In the genomic region with DNA sequence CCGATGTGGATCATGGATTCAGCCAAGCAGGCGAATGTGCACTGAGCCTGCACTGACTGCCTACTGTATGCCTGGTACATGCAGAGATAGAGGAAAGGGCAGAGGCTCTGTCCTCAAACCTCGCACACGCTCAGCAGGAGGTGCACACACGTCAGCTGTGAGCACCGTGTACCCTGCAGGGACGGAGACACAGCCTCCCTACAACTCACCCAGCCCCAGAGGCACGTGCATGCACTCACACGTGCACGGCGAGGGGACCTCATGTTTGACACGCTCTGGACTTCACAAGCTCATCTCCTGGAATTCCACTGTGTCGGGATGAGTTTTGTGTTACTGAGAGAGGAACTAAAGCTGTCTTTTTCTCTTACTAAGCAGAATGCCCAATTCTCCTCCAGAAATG, we compare ENCODE assay signal across 37 cellular contexts. TPM values are rescaled to one million over a fixed set of nuclear protein-coding genes. Genes with fewer than 3 reads are reported as not detected.
"Had no signal": no experiment of that assay in that cellular context is flagged by ENCODE, and none has a peak within 500 bp of the region (broad histone marks: within the 10 kb centered on the region; RNA-seq: fewer than 3 reads in every experiment).

No MANE protein-coding gene starts in this region.

- H3K4me1 Mint-ChIP-seq: activated B cell treated with CpG ODN at 0.5 μM for 24 hours; activated CD4-positive, alpha-beta memory T cell treated with anti-CD3 and anti-CD28 coated beads, Interleukin-2, amount 10 ng/mL, durations not matched to agents 7 days and 5 days; activated CD4-positive, alpha-beta T cell treated with anti-CD3 and anti-CD28 coated beads, Interleukin-2, amount 10 ng/mL, durations not matched to agents 7 days and 5 days; activated CD8-positive, alpha-beta memory T cell treated with anti-CD3 and anti-CD28 coated beads, Interleukin-2, amount 10 ng/mL, durations not matched to agents 7 days and 5 days; activated naive CD4-positive, alpha-beta T cell treated with anti-CD3 and anti-CD28 coated beads, Interleukin-2, amount 10 ng/mL, durations not matched to agents 7 days and 5 days; activated naive CD4-positive, alpha-beta T cell treated with anti-CD3 and anti-CD28 coated beads, Interleukin-2, amount 50 U/mL, for 24 hours; activated naive CD8-positive, alpha-beta T cell treated with anti-CD3 and anti-CD28 coated beads, Interleukin-2, amount 50 U/mL, for 24 hours; central memory CD8-positive, alpha-beta T cell had no signal

- H3K4me3 ChIP-seq: ascending aorta, cardiac muscle cell had no signal

- DNase-seq: activated B cell treated with CpG ODN at 0.5 μM for 24 hours; activated CD4-positive, alpha-beta memory T cell treated with anti-CD3 and anti-CD28 coated beads, Interleukin-2, amount 10 ng/mL, durations not matched to agents 7 days and 5 days; activated CD4-positive, alpha-beta T cell treated with anti-CD3 and anti-CD28 coated beads for 4 hours; activated CD4-positive, alpha-beta T cell treated with anti-CD3 and anti-CD28 coated beads, Interleukin-2, amount 10 ng/mL, durations not matched to agents 7 days and 5 days; activated CD4-positive, alpha-beta T cell treated with anti-CD3 and anti-CD28 coated beads, Interleukin-2, amount 50 U/mL, for 48 hours; activated CD4-positive, CD25-positive, alpha-beta regulatory T cell treated with anti-CD3 and anti-CD28 coated beads, Interleukin-2, amount 50 U/mL, for 72 hours; activated CD8-positive, alpha-beta memory T cell treated with anti-CD3 and anti-CD28 coated beads for 24 hours; activated CD8-positive, alpha-beta memory T cell treated with anti-CD3 and anti-CD28 coated beads, Interleukin-2, amount 10 ng/mL, durations not matched to agents 7 days and 5 days; activated CD8-positive, alpha-beta memory T cell treated with anti-CD3 and anti-CD28 coated beads, Interleukin-2, amount 50 U/mL, for 48 hours; activated CD8-positive, alpha-beta T cell treated with anti-CD3 and anti-CD28 coated beads, Interleukin-2, amount 10 ng/mL, durations not matched to agents 7 days and 5 days; activated effector memory CD4-positive, alpha-beta T cell treated with Interleukin-2 at 50 U/mL for 16 hours; activated gamma-delta T cell; activated naive CD4-positive, alpha-beta T cell treated with anti-CD3 and anti-CD28 coated beads, Interleukin-2, amount 10 ng/mL, durations not matched to agents 7 days and 5 days; activated naive CD4-positive, alpha-beta T cell treated with Interleukin-2 at 50 U/mL for 16 hours; activated naive CD8-positive, alpha-beta T cell treated with anti-CD3 and anti-CD28 coated beads, Interleukin-2, amount 10 ng/mL, durations not matched to agents 7 days and 5 days; activated naive CD8-positive, alpha-beta T cell treated with anti-CD3 and anti-CD28 coated beads, Interleukin-2, amount 50 U/mL, for 24 hours; activated T-cell treated with anti-CD3 and anti-CD28 coated beads, Interleukin-2, amount 50 U/mL, for 24 hours; activated T-cell treated with anti-CD3 and anti-CD28 coated beads, Interleukin-2, amount 50 U/mL, for 48 hours; amygdala; anterior cingulate cortex; caudate nucleus; cerebellar nuclear complex; T-helper 1 cell; T-helper 2 cell; T-helper 9 cell had no signal

- H3K9me3 Mint-ChIP-seq: activated B cell treated with CpG ODN at 0.5 μM for 24 hours; activated naive CD4-positive, alpha-beta T cell treated with anti-CD3 and anti-CD28 coated beads, Interleukin-2, amount 50 U/mL, for 24 hours; activated naive CD8-positive, alpha-beta T cell treated with anti-CD3 and anti-CD28 coated beads, Interleukin-2, amount 50 U/mL, for 24 hours; activated T-cell treated with anti-CD3 and anti-CD28 coated beads, Interleukin-2, amount 50 U/mL, for 24 hours; central memory CD8-positive, alpha-beta T cell; T-helper 1 cell treated with Interleukin-12 subunit alpha and Interleukin-12 subunit beta and Interleukin-4 antibody, amounts not matched to agents 30 μg/mL and 1 μg/mL, for 36 hours had no signal

- H3K27ac ChIP-seq: ascending aorta, cardiac muscle cell, VCaP had no signal

- ATAC-seq: activated CD8-positive, alpha-beta memory T cell treated with anti-CD3 and anti-CD28 coated beads, Interleukin-2, amount 10 ng/mL, durations not matched to agents 7 days and 5 days; activated CD8-positive, alpha-beta T cell treated with anti-CD3 and anti-CD28 coated beads, Interleukin-2, amount 10 ng/mL, durations not matched to agents 7 days and 5 days; activated naive CD8-positive, alpha-beta T cell treated with anti-CD3 and anti-CD28 coated beads, Interleukin-2, amount 50 U/mL, for 24 hours had no signal

- H3K4me1 ChIP-seq: ascending aorta had no signal

- H3K9me3 ChIP-seq: ascending aorta had no signal

- H3K27ac Mint-ChIP-seq: activated B cell treated with CpG ODN at 0.5 μM for 24 hours; activated CD4-positive, alpha-beta memory T cell treated with anti-CD3 and anti-CD28 coated beads, Interleukin-2, amount 10 ng/mL, durations not matched to agents 7 days and 5 days; activated CD4-positive, alpha-beta T cell treated with anti-CD3 and anti-CD28 coated beads, Interleukin-2, amount 10 ng/mL, durations not matched to agents 7 days and 5 days; activated CD8-positive, alpha-beta memory T cell treated with anti-CD3 and anti-CD28 coated beads, Interleukin-2, amount 10 ng/mL, durations not matched to agents 7 days and 5 days; activated CD8-positive, alpha-beta T cell treated with anti-CD3 and anti-CD28 coated beads, Interleukin-2, amount 10 ng/mL, durations not matched to agents 7 days and 5 days; activated naive CD4-positive, alpha-beta T cell treated with anti-CD3 and anti-CD28 coated beads, Interleukin-2, amount 10 ng/mL, durations not matched to agents 7 days and 5 days; activated naive CD4-positive, alpha-beta T cell treated with anti-CD3 and anti-CD28 coated beads, Interleukin-2, amount 50 U/mL, for 24 hours; activated naive CD8-positive, alpha-beta T cell; activated naive CD8-positive, alpha-beta T cell treated with anti-CD3 and anti-CD28 coated beads, Interleukin-2, amount 10 ng/mL, durations not matched to agents 7 days and 5 days; activated naive CD8-positive, alpha-beta T cell treated with anti-CD3 and anti-CD28 coated beads, Interleukin-2, amount 50 U/mL, for 24 hours; activated T-cell treated with anti-CD3 and anti-CD28 coated beads, Interleukin-2, amount 50 U/mL, for 24 hours; activated T-helper 2 cell treated with anti-CD3 and anti-CD28 coated beads, Interferon-gamma antibody, Interleukin-2, Interleukin-4, amounts not matched to agents 10 μg/mL and 5 μg/mL and 100 μg/mL, durations not matched to agents 14 hours and 24 hours and 36 hours; brain; T-helper 1 cell treated with Interleukin-12 subunit alpha and Interleukin-12 subunit beta and Interleukin-4 antibody, amounts not matched to agents 30 μg/mL and 1 μg/mL, for 36 hours; T-helper 2 cell treated with Interferon-gamma antibody and Interleukin-4, amounts not matched to agents 5 μg/mL and 100 μg/mL, for 36 hours had no signal

- H3K27me3 Mint-ChIP-seq: activated B cell treated with CpG ODN at 0.5 μM for 24 hours; activated CD4-positive, alpha-beta memory T cell treated with anti-CD3 and anti-CD28 coated beads, Interleukin-2, amount 10 ng/mL, durations not matched to agents 7 days and 5 days; activated CD4-positive, alpha-beta T cell treated with anti-CD3 and anti-CD28 coated beads, Interleukin-2, amount 10 ng/mL, durations not matched to agents 7 days and 5 days; activated CD8-positive, alpha-beta memory T cell treated with anti-CD3 and anti-CD28 coated beads, Interleukin-2, amount 10 ng/mL, durations not matched to agents 7 days and 5 days; activated naive CD4-positive, alpha-beta T cell treated with anti-CD3 and anti-CD28 coated beads, Interleukin-2, amount 10 ng/mL, durations not matched to agents 7 days and 5 days; activated naive CD4-positive, alpha-beta T cell treated with anti-CD3 and anti-CD28 coated beads, Interleukin-2, amount 50 U/mL, for 24 hours; activated naive CD8-positive, alpha-beta T cell treated with anti-CD3 and anti-CD28 coated beads, Interleukin-2, amount 10 ng/mL, durations not matched to agents 7 days and 5 days; activated naive CD8-positive, alpha-beta T cell treated with anti-CD3 and anti-CD28 coated beads, Interleukin-2, amount 50 U/mL, for 24 hours; central memory CD8-positive, alpha-beta T cell had no signal

- H3K36me3 Mint-ChIP-seq: activated CD8-positive, alpha-beta memory T cell treated with anti-CD3 and anti-CD28 coated beads, Interleukin-2, amount 10 ng/mL, durations not matched to agents 7 days and 5 days; activated naive CD4-positive, alpha-beta T cell treated with anti-CD3 and anti-CD28 coated beads, Interleukin-2, amount 10 ng/mL, durations not matched to agents 7 days and 5 days; activated naive CD4-positive, alpha-beta T cell treated with anti-CD3 and anti-CD28 coated beads, Interleukin-2, amount 50 U/mL, for 24 hours; activated naive CD8-positive, alpha-beta T cell; activated naive CD8-positive, alpha-beta T cell treated with anti-CD3 and anti-CD28 coated beads, Interleukin-2, amount 10 ng/mL, durations not matched to agents 7 days and 5 days; brain had no signal

- H3K4me3 Mint-ChIP-seq: activated B cell treated with CpG ODN at 0.5 μM for 24 hours; activated CD4-positive, alpha-beta memory T cell treated with anti-CD3 and anti-CD28 coated beads, Interleukin-2, amount 10 ng/mL, durations not matched to agents 7 days and 5 days; activated CD4-positive, alpha-beta T cell treated with anti-CD3 and anti-CD28 coated beads, Interleukin-2, amount 10 ng/mL, durations not matched to agents 7 days and 5 days; activated CD8-positive, alpha-beta memory T cell treated with anti-CD3 and anti-CD28 coated beads, Interleukin-2, amount 10 ng/mL, durations not matched to agents 7 days and 5 days; activated CD8-positive, alpha-beta T cell treated with anti-CD3 and anti-CD28 coated beads, Interleukin-2, amount 10 ng/mL, durations not matched to agents 7 days and 5 days; activated naive CD4-positive, alpha-beta T cell treated with anti-CD3 and anti-CD28 coated beads, Interleukin-2, amount 10 ng/mL, durations not matched to agents 7 days and 5 days; activated naive CD4-positive, alpha-beta T cell treated with anti-CD3 and anti-CD28 coated beads, Interleukin-2, amount 50 U/mL, for 24 hours; activated naive CD8-positive, alpha-beta T cell; activated naive CD8-positive, alpha-beta T cell treated with anti-CD3 and anti-CD28 coated beads, Interleukin-2, amount 10 ng/mL, durations not matched to agents 7 days and 5 days; activated naive CD8-positive, alpha-beta T cell treated with anti-CD3 and anti-CD28 coated beads, Interleukin-2, amount 50 U/mL, for 24 hours; activated T-cell treated with anti-CD3 and anti-CD28 coated beads, Interleukin-2, amount 50 U/mL, for 24 hours; brain; central memory CD8-positive, alpha-beta T cell; T-helper 1 cell treated with Interleukin-12 subunit alpha and Interleukin-12 subunit beta and Interleukin-4 antibody, amounts not matched to agents 30 μg/mL and 1 μg/mL, for 36 hours; T-helper 2 cell treated with Interferon-gamma antibody and Interleukin-4, amounts not matched to agents 5 μg/mL and 100 μg/mL, for 36 hours had no signal

- FAIRE-seq: bronchial epithelial cell, TTC549 had no signal

- H3K27me3 ChIP-seq: ascending aorta, cardiac muscle cell had no signal

- H3K36me3 ChIP-seq: ascending aorta, cardiac muscle cell had no signal

RNA-seq across cellular contexts. Expression of gene IRX2, which starts 48.4 kb away (rescaled TPM):
- total RNA-seq: activated B cell treated with CpG ODN at 0.5 μM for 24 hours; activated CD4-positive, alpha-beta memory T cell treated with anti-CD3 and anti-CD28 coated beads, Interleukin-2, amount 10 ng/mL, durations not matched to agents 7 days and 5 days; activated CD4-positive, alpha-beta T cell treated with anti-CD3 and anti-CD28 coated beads, Interleukin-2, amount 10 ng/mL, durations not matched to agents 7 days and 5 days; activated CD8-positive, alpha-beta memory T cell treated with anti-CD3 and anti-CD28 coated beads, Interleukin-2, amount 10 ng/mL, durations not matched to agents 7 days and 5 days; activated CD8-positive, alpha-beta T cell treated with anti-CD3 and anti-CD28 coated beads, Interleukin-2, amount 10 ng/mL, durations not matched to agents 7 days and 5 days; activated naive CD8-positive, alpha-beta T cell treated with anti-CD3 and anti-CD28 coated beads, Interleukin-2, amount 10 ng/mL, durations not matched to agents 7 days and 5 days; activated T-helper 2 cell treated with anti-CD3 and anti-CD28 coated beads, Interferon-gamma antibody, Interleukin-2, Interleukin-4, amounts not matched to agents 10 μg/mL and 5 μg/mL and 100 μg/mL, durations not matched to agents 14 hours and 24 hours and 36 hours; ascending aorta had no signal
